In genomic region chr9:37033141-37033540, GRCh38 we compare ENCODE assay signal across 19 cellular contexts. TPM values are rescaled to one million over a fixed set of nuclear protein-coding genes. Genes with fewer than 3 reads are reported as not detected.
A peak's percentile ranks its signal among the peaks of the same experiment; 100 is the strongest.
DNase-seq lines count a peak whose midpoint lies in the region; ATAC-seq and TF ChIP-seq lines count a peak whose summit lies in the region.
"Had no signal": no experiment of that assay in that cellular context is flagged by ENCODE, and none has a peak within 500 bp of the region (broad histone marks: within the 10 kb centered on the region; RNA-seq: fewer than 3 reads in every experiment).

No MANE protein-coding gene starts in this region.

- TF ChIP-seq CTCF in activated CD8-positive, alpha-beta T cell treated with anti-CD3 and anti-CD28 coated beads for 36 hours (IDR thresholded peaks at IDR 0.05), result no peak
- no peak for TF ChIP-seq CTCF in MCF 10A (IDR thresholded peaks at IDR 0.05; ENCODE audit: unreplicated experiment)

- peak overlapping the region; percentile 70 for H3K4me3 Mint-ChIP-seq in activated CD8-positive, alpha-beta T cell treated with anti-CD3 and anti-CD28 coated beads for 36 hours
- H3K4me3 Mint-ChIP-seq in activated CD8-positive, alpha-beta T cell treated with anti-CD3 and anti-CD28 coated beads, Interleukin-2, amount 10 ng/mL, durations not matched to agents 7 days and 5 days, result no peak overlapping the region
- peak overlapping the region; percentile 36 for H3K4me3 Mint-ChIP-seq in activated naive CD8-positive, alpha-beta T cell treated with anti-CD3 and anti-CD28 coated beads for 36 hours
- H3K4me3 Mint-ChIP-seq in stimulated activated effector memory CD8-positive, alpha-beta T cell treated with anti-CD3 and anti-CD28 coated beads, Interleukin-12 subunit alpha, Interleukin-12 subunit beta, amount 100 ng/mL, for 72 hours, result peak overlapping the region; percentile 78
- H3K4me3 Mint-ChIP-seq in MCF 10A (ENCODE audit: unreplicated experiment), result no peak overlapping the region
- H3K4me3 Mint-ChIP-seq: nephron had no signal

- peaks cover 4% of the 10 kb centered on the region for H3K36me3 Mint-ChIP-seq in activated CD8-positive, alpha-beta T cell treated with anti-CD3 and anti-CD28 coated beads for 36 hours (ENCODE audit: low read depth)
- peaks cover 3% of the 10 kb centered on the region for H3K36me3 Mint-ChIP-seq in activated CD8-positive, alpha-beta T cell treated with anti-CD3 and anti-CD28 coated beads, Interleukin-2, amount 10 ng/mL, durations not matched to agents 7 days and 5 days (ENCODE audit: low read depth)
- no peaks in the 10 kb centered on the region for H3K36me3 Mint-ChIP-seq in activated naive CD8-positive, alpha-beta T cell treated with anti-CD3 and anti-CD28 coated beads for 36 hours
- peaks cover 11% of the 10 kb centered on the region for H3K36me3 Mint-ChIP-seq in stimulated activated effector memory CD8-positive, alpha-beta T cell treated with anti-CD3 and anti-CD28 coated beads, Interleukin-12 subunit alpha, Interleukin-12 subunit beta, amount 100 ng/mL, for 72 hours
- H3K36me3 Mint-ChIP-seq in MCF 10A (ENCODE audit: insufficient read depth, unreplicated experiment), result no peaks in the 10 kb centered on the region

- peaks cover under 1% of the 10 kb centered on the region for H3K9me3 Mint-ChIP-seq in activated CD8-positive, alpha-beta T cell treated with anti-CD3 and anti-CD28 coated beads for 36 hours
- no peaks in the 10 kb centered on the region for H3K9me3 Mint-ChIP-seq in activated CD8-positive, alpha-beta T cell treated with anti-CD3 and anti-CD28 coated beads, Interleukin-2, amount 10 ng/mL, durations not matched to agents 7 days and 5 days (ENCODE audit: insufficient read depth)
- no peaks in the 10 kb centered on the region for H3K9me3 Mint-ChIP-seq in activated naive CD8-positive, alpha-beta T cell treated with anti-CD3 and anti-CD28 coated beads for 36 hours
- H3K9me3 Mint-ChIP-seq in stimulated activated effector memory CD8-positive, alpha-beta T cell treated with anti-CD3 and anti-CD28 coated beads, Interleukin-12 subunit alpha, Interleukin-12 subunit beta, amount 100 ng/mL, for 72 hours, result no peaks in the 10 kb centered on the region
- H3K9me3 Mint-ChIP-seq in MCF 10A (ENCODE audit: unreplicated experiment), result peaks cover 7% of the 10 kb centered on the region

- H3K27ac Mint-ChIP-seq in activated CD8-positive, alpha-beta T cell treated with anti-CD3 and anti-CD28 coated beads for 36 hours, result no peak overlapping the region
- H3K27ac Mint-ChIP-seq in activated CD8-positive, alpha-beta T cell treated with anti-CD3 and anti-CD28 coated beads, Interleukin-2, amount 10 ng/mL, durations not matched to agents 7 days and 5 days, result no peak overlapping the region
- no peak overlapping the region for H3K27ac Mint-ChIP-seq in activated naive CD8-positive, alpha-beta T cell treated with anti-CD3 and anti-CD28 coated beads for 36 hours
- no peak overlapping the region for H3K27ac Mint-ChIP-seq in stimulated activated effector memory CD8-positive, alpha-beta T cell treated with anti-CD3 and anti-CD28 coated beads, Interleukin-12 subunit alpha, Interleukin-12 subunit beta, amount 100 ng/mL, for 72 hours
- H3K27ac Mint-ChIP-seq in MCF 10A (ENCODE audit: low read depth, unreplicated experiment), result no peak overlapping the region
- H3K27ac Mint-ChIP-seq: nephron had no signal

- peaks cover 87% of the 10 kb centered on the region for H3K27me3 Mint-ChIP-seq in activated CD8-positive, alpha-beta T cell treated with anti-CD3 and anti-CD28 coated beads for 36 hours
- peaks cover 90% of the 10 kb centered on the region for H3K27me3 Mint-ChIP-seq in activated CD8-positive, alpha-beta T cell treated with anti-CD3 and anti-CD28 coated beads, Interleukin-2, amount 10 ng/mL, durations not matched to agents 7 days and 5 days (ENCODE audit: low read depth)
- peaks cover 98% of the 10 kb centered on the region for H3K27me3 Mint-ChIP-seq in activated naive CD8-positive, alpha-beta T cell treated with anti-CD3 and anti-CD28 coated beads for 36 hours
- H3K27me3 Mint-ChIP-seq in MCF 10A (ENCODE audit: insufficient read depth, unreplicated experiment), result peaks cover 32% of the 10 kb centered on the region

- intact Hi-C loops in activated CD8-positive, alpha-beta T cell treated with anti-CD3 and anti-CD28 coated beads for 36 hours (cut with micrococcal nuclease), result no loop called here
- intact Hi-C loops in MCF 10A (cut with micrococcal nuclease), result no loop called here

- ATAC-seq in activated CD8-positive, alpha-beta T cell treated with anti-CD3 and anti-CD28 coated beads for 36 hours, result no peak
- no peak for ATAC-seq in activated CD8-positive, alpha-beta T cell treated with anti-CD3 and anti-CD28 coated beads, Interleukin-2, amount 10 ng/mL, durations not matched to agents 7 days and 5 days
- no peak for ATAC-seq in stimulated activated effector memory CD8-positive, alpha-beta T cell treated with anti-CD3 and anti-CD28 coated beads, Interleukin-12 subunit alpha, Interleukin-12 subunit beta, amount 100 ng/mL, for 72 hours
- ATAC-seq: lower lobe of right lung, Right ventricle myocardium inferior had no signal

- TF ChIP-seq POLR2A in GM18526 (IDR thresholded peaks at IDR 0.05; ENCODE audit: extremely low read depth, insufficient read length), result peak; percentile 32

- POLR2A ChIA-PET in activated CD8-positive, alpha-beta T cell treated with anti-CD3 and anti-CD28 coated beads for 36 hours (lab: Charles Lee), result no interaction called here
- POLR2A ChIA-PET in activated CD8-positive, alpha-beta T cell treated with anti-CD3 and anti-CD28 coated beads, Interleukin-2, amount 10 ng/mL, durations not matched to agents 7 days and 5 days (lab: Charles Lee), result no interaction called here
- POLR2A ChIA-PET in MCF 10A (lab: Yijun Ruan, JAX), result no interaction called here

- CTCF ChIA-PET in activated CD8-positive, alpha-beta T cell treated with anti-CD3 and anti-CD28 coated beads for 36 hours (lab: Charles Lee), result no interaction called here
- CTCF ChIA-PET in activated CD8-positive, alpha-beta T cell treated with anti-CD3 and anti-CD28 coated beads, Interleukin-2, amount 10 ng/mL, durations not matched to agents 7 days and 5 days (lab: Charles Lee), result no interaction called here
- CTCF ChIA-PET in MCF 10A (lab: Yijun Ruan, JAX), result no interaction called here

- BruUV-seq in MCF 10A (replicated peaks; lab: Mats Ljungman, UMichigan), result no TSS peak

- peaks cover 47% of the 10 kb centered on the region for H3K4me1 Mint-ChIP-seq in activated CD8-positive, alpha-beta T cell treated with anti-CD3 and anti-CD28 coated beads for 36 hours (ENCODE audit: low read depth)
- peaks cover 54% of the 10 kb centered on the region for H3K4me1 Mint-ChIP-seq in activated CD8-positive, alpha-beta T cell treated with anti-CD3 and anti-CD28 coated beads, Interleukin-2, amount 10 ng/mL, durations not matched to agents 7 days and 5 days (ENCODE audit: low read depth)
- H3K4me1 Mint-ChIP-seq in activated naive CD8-positive, alpha-beta T cell treated with anti-CD3 and anti-CD28 coated beads for 36 hours, result peaks cover 36% of the 10 kb centered on the region
- H3K4me1 Mint-ChIP-seq in stimulated activated effector memory CD8-positive, alpha-beta T cell treated with anti-CD3 and anti-CD28 coated beads, Interleukin-12 subunit alpha, Interleukin-12 subunit beta, amount 100 ng/mL, for 72 hours, result peaks cover 49% of the 10 kb centered on the region
- H3K4me1 Mint-ChIP-seq in MCF 10A (ENCODE audit: insufficient read depth, unreplicated experiment), result peaks cover 14% of the 10 kb centered on the region

- no peak for DNase-seq in activated CD8-positive, alpha-beta T cell treated with anti-CD3 and anti-CD28 coated beads for 36 hours
- no peak for DNase-seq in activated CD8-positive, alpha-beta T cell treated with anti-CD3 and anti-CD28 coated beads, Interleukin-2, amount 10 ng/mL, durations not matched to agents 7 days and 5 days
- no peak for DNase-seq in activated naive CD8-positive, alpha-beta T cell treated with anti-CD3 and anti-CD28 coated beads for 36 hours
- no peak for DNase-seq in stimulated activated effector memory CD8-positive, alpha-beta T cell treated with anti-CD3 and anti-CD28 coated beads, Interleukin-12 subunit alpha, Interleukin-12 subunit beta, amount 100 ng/mL, for 72 hours (ENCODE audit: low spot score in 2 of 2)
- DNase-seq in central memory CD4-positive, alpha-beta T cell, result no peak
- DNase-seq in SW480 (ENCODE audit: low spot score) (no peak), MCF 10A (ENCODE audit: unreplicated experiment) (no peak)
- DNase-seq: ACHN; Calu3; effector CD8-positive, alpha-beta T cell; glutamatergic neuron; lower lobe of right lung; MV-4-11; NCI-H2029 treated with DMSO at 0.1 percent for 48 hours; NCI-H510A; stimulated activated CD4-positive, alpha-beta T cell treated with anti-CD3 and anti-CD28 coated beads, Interleukin-12 subunit alpha, Interleukin-12 subunit beta, amount 100 ng/mL, for 4 hours had no signal

RNA-seq across cellular contexts. Expression of gene PAX5, which starts 0.9 kb away (rescaled TPM):
- 1 to 10 TPM in 1 of 2 experiments, under 1 TPM in 1; 0.95 to 1.1 TPM for total RNA-seq in activated CD8-positive, alpha-beta T cell treated with anti-CD3 and anti-CD28 coated beads for 36 hours
- under 1 TPM; 0.34 to 0.45 TPM for total RNA-seq in activated CD8-positive, alpha-beta T cell treated with anti-CD3 and anti-CD28 coated beads, Interleukin-2, amount 10 ng/mL, durations not matched to agents 7 days and 5 days
- 1 to 10 TPM; 2.2 to 2.4 TPM for total RNA-seq in activated naive CD8-positive, alpha-beta T cell treated with anti-CD3 and anti-CD28 coated beads for 36 hours
- not detected in 2 replicates for total RNA-seq in MCF 10A (2022)
- total RNA-seq: Calu3, Right ventricle myocardium inferior had no signal

Comparison
In these comparisons a context has a peak if more than half of its experiments do, and no peak if none do; other contexts are left out.
1. H3K4me3 Mint-ChIP-seq: peak in activated CD8-positive, alpha-beta T cell treated with anti-CD3 and anti-CD28 coated beads for 36 hours (single experiment), activated naive CD8-positive, alpha-beta T cell treated with anti-CD3 and anti-CD28 coated beads for 36 hours (single experiment) and stimulated activated effector memory CD8-positive, alpha-beta T cell treated with anti-CD3 and anti-CD28 coated beads, Interleukin-12 subunit alpha, Interleukin-12 subunit beta, amount 100 ng/mL, for 72 hours (single experiment); none in activated CD8-positive, alpha-beta T cell treated with anti-CD3 and anti-CD28 coated beads, Interleukin-2, amount 10 ng/mL, durations not matched to agents 7 days and 5 days (single experiment) and MCF 10A (single experiment).